ENCODE assay signal across 8 cellular contexts in genomic region chr19:11694533-11695439, GRCh38. TPM values are rescaled to one million over a fixed set of nuclear protein-coding genes. Genes with fewer than 3 reads are reported as not detected.
DNase-seq lines count a peak whose midpoint lies in the region; ATAC-seq and TF ChIP-seq lines count a peak whose summit lies in the region.

No MANE protein-coding gene starts in this region.

- H3K4me3 ChIP-seq in NB4 (ENCODE audit: low read depth, low read length) = peak overlapping the region; percentile 62
- H3K4me3 ChIP-seq in adrenal gland = peak overlapping the region; percentile 13 to 94 (median 59)
- H3K4me3 ChIP-seq in heart right ventricle = peak overlapping the region; percentile 66 to 93 (median 77)

- H3K4me1 ChIP-seq in adrenal gland (replicated peaks in 1 of 2) = peaks cover 5 to 10% of the 10 kb centered on the region in 2 donors
- H3K4me1 ChIP-seq in heart right ventricle = peaks cover 0 to 17% (median 10%) of the 10 kb centered on the region in 9 donors

- peaks cover 27 to 52% of the 10 kb centered on the region in 2 donors for H3K27me3 Mint-ChIP-seq in T-cell
- H3K27me3 Mint-ChIP-seq in type B pancreatic cell = peaks cover 2% of the 10 kb centered on the region

- ATAC-seq in T-cell (replicated peaks in 1 of 4) (peak; percentile 88 to 99 (median 93)), heart right ventricle (peak; percentile 99 to 100 (median 100))

- H3K36me3 Mint-ChIP-seq in T-cell (no peaks in the 10 kb centered on the region), type B pancreatic cell (peaks cover 14% of the 10 kb centered on the region)

- H3K27ac Mint-ChIP-seq in T-cell = no peak overlapping the region
- H3K27ac Mint-ChIP-seq in type B pancreatic cell = peak overlapping the region; percentile 99

- H3K36me3 ChIP-seq in adrenal gland (replicated peaks in 1 of 2) (no peaks in the 10 kb centered on the region), heart right ventricle (no peaks in the 10 kb centered on the region)

- peaks cover 11 to 22% (median 14%) of the 10 kb centered on the region in 3 donors for H3K4me1 Mint-ChIP-seq in T-cell
- H3K4me1 Mint-ChIP-seq in type B pancreatic cell (ENCODE audit: unreplicated experiment) = peaks cover 18% of the 10 kb centered on the region

- intact Hi-C loops in adrenal gland (cut with DNase I) = no loop called here
- intact Hi-C loops in heart right ventricle (cut with DNase I) = loop anchor here in 4 of 10 donors (2.0 to 10.0 kb wide), 4 partner anchors 43 to 90 kb away; partner anchors contain the start of genes ZNF823 (in 2 of the 4) and ZNF441 (in 1 of the 4)
- intact Hi-C loops in posterior cingulate gyrus (cut with DNase I) = no loop called here

- TF ChIP-seq POLR2A in NB4 (IDR thresholded peaks at IDR 0.05; ENCODE audit: extremely low read depth, insufficient read length) (no peak), adrenal gland (IDR thresholded peaks at IDR 0.05) (peak in 1 of 2 donors; percentile 67)

- POLR2A ChIA-PET in T-cell (lab: Charles Lee) = no interaction called here

- no peak for TF ChIP-seq CTCF in NB4 (IDR thresholded peaks at IDR 0.05; ENCODE audit: low read depth, low read length)
- no peak for TF ChIP-seq CTCF in adrenal gland (IDR thresholded peaks at IDR 0.05)
- no peak for TF ChIP-seq CTCF in heart right ventricle (IDR thresholded peaks at IDR 0.05)
- TF ChIP-seq CTCF in type B pancreatic cell (conservative IDR thresholded peaks at IDR 0.05) = no peak

- H3K27me3 ChIP-seq in adrenal gland (no peaks in the 10 kb centered on the region), heart right ventricle (no peaks in the 10 kb centered on the region)

- 3 to 37% (median 7%) methylated on average over 6 to 61 of the region's 61 CpGs for WGBS in adrenal gland, 4 donors
- 4% methylated on average over 61 of the region's 61 CpGs for WGBS in heart right ventricle, 2 donors

- DNase-seq in DMS 273 (lab: John Stamatoyannopoulos, UW; ENCODE audit: unreplicated experiment) = peak; percentile 98
- peak; percentile 47 for DNase-seq in GOT3 (lab: John Stamatoyannopoulos, UW)
- peak; percentile 95 for DNase-seq in NB4 (ENCODE audit: low read depth)
- DNase-seq in T-cell = peak; percentile 30 to 84 (median 71)
- peak; percentile 90 to 98 (median 96) for DNase-seq in adrenal gland
- peak; percentile 96 to 97 for DNase-seq in heart right ventricle
- DNase-seq in posterior cingulate gyrus = peak; percentile 82 to 99 (median 94)
- peak; percentile 97 for DNase-seq in type B pancreatic cell (ENCODE audit: extremely low spot score, unreplicated experiment)

- peak overlapping the region in 3 of 5 donors; percentile 16 to 38 (median 35) for H3K27ac ChIP-seq in adrenal gland
- H3K27ac ChIP-seq in heart right ventricle = peak overlapping the region in 9 of 10 donors; percentile 32 to 68 (median 54)

- H3K4me3 Mint-ChIP-seq in T-cell (peak overlapping the region; percentile 84 to 96 (median 89)), type B pancreatic cell (peak overlapping the region; percentile 100)

- CTCF ChIA-PET in T-cell (lab: Charles Lee) = no interaction called here

- H3K9me3 ChIP-seq in adrenal gland (replicated peaks in 1 of 3) = no peaks in the 10 kb centered on the region
- no peaks in the 10 kb centered on the region for H3K9me3 ChIP-seq in heart right ventricle

- H3K9me3 Mint-ChIP-seq in T-cell = no peaks in the 10 kb centered on the region
- H3K9me3 Mint-ChIP-seq in type B pancreatic cell = peaks cover 6% of the 10 kb centered on the region

RNA-seq across cellular contexts. Expression of gene ZNF823, which starts 44.0 kb away (rescaled TPM):
- total RNA-seq in T-cell (1 to 10 TPM; 2.3 to 6.4 (median 4.8) TPM), adrenal gland (1 to 10 TPM; 2.6 to 9.1 (median 4.1) TPM), heart right ventricle (1 to 10 TPM; 2.2 to 5.7 (median 3.3) TPM), type B pancreatic cell (ENCODE audit: low replicate concordance) (11.5 and 17.8 TPM in 2 replicates)
- polyA plus RNA-seq in adrenal gland (1 to 10 TPM; 2.8 to 4.7 (median 3.6) TPM), heart right ventricle (1 to 10 TPM; 2.0 to 5.5 TPM)

Comparison
In these comparisons a context has a peak if more than half of its experiments do, and no peak if none do; other contexts are left out.
1. Peak in every context shown above with its lines: DNase-seq, ATAC-seq, H3K4me3 ChIP-seq and H3K27ac ChIP-seq.
2. DNase-seq: peak in every context shown above with its lines; median percentile 98 in DMS 273; 97 in type B pancreatic cell; 96 in heart right ventricle; 96 in adrenal gland; 95 in NB4; 94 in posterior cingulate gyrus; 71 in T-cell; 47 in GOT3.